ENCODE assay signal across 17 cellular contexts in the genomic region with DNA sequence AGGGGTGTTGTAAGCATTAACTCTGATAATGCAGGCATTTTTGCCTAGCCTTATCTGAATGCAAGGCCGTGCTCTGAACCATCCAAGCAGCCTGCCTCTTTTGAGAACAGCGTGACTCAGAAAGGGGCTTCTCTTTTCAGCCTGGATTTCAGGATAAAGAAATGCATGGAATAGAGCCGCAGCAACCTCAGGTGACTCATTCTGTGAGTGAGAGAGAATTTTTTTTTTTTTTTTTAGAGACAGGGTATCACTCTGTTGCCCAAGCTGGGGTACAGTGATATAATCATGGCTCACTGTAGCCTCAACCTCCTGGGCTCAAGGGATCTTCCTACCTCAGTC. TPM values are rescaled to one million over a fixed set of nuclear protein-coding genes. Genes with fewer than 3 reads are reported as not detected.
DNase-seq lines count a peak whose midpoint lies in the region; ATAC-seq, FAIRE-seq and TF ChIP-seq lines count a peak whose summit lies in the region.
"Had no signal": no experiment of that assay in that cellular context is flagged by ENCODE, and none has a peak within 500 bp of the region (broad histone marks: within the 10 kb centered on the region; RNA-seq: fewer than 3 reads in every experiment).

No MANE protein-coding gene starts in this region.

- peaks cover 2% of the 10 kb centered on the region; the same call in 1 of the 2 replicates for H3K23me2 ChIP-seq in H1 (ENCODE audit: low read depth, low read length)

- FAIRE-seq in H1 (lab: Jason Lieb, UNC): no peak
- FAIRE-seq: GM19239, keratinocyte had no signal

- H3K14ac ChIP-seq in H1 (ENCODE audit: insufficient read length) (no peak overlapping the region), neuronal stem cell (ENCODE audit: low read length) (no peak overlapping the region)

- DNase-seq in ELR (ENCODE audit: low read depth) (peak; percentile 95), PC-9 (no peak), H1 (ENCODE audit: low read depth in 1 of 2, low spot score in 2 of 2) (no peak), neuronal stem cell (ENCODE audit: low spot score) (no peak), KBM-7 (no peak)
- DNase-seq in activated CD4-positive, alpha-beta T cell treated with anti-CD3 and anti-CD28 coated beads for 48 hours: no peak
- DNase-seq: cortex of kidney, NCI-H2081 treated with DMSO at 0.1 percent for 48 hours, NCI-H82 had no signal

- H3K9me2 ChIP-seq in PC-9 (ENCODE audit: insufficient read depth): no peaks in the 10 kb centered on the region; the same call in 1 of the 2 replicates

- TF ChIP-seq EP300 in H1 (IDR thresholded peaks at IDR 0.05; ENCODE audit: borderline replicate concordance in 1 of 2, low read depth in 2 of 2, low read length in 2 of 2): no peak

- no peak overlapping the region for H2BK120ac ChIP-seq in H1 (replicated peaks; ENCODE audit: low read depth, low read length)
- H2BK120ac ChIP-seq in neuronal stem cell (ENCODE audit: low read depth, low read length): no peak overlapping the region

- H3K4me2 ChIP-seq in PC-9 (0 out of 2 replicates have a peak overlapping the region, but pooled peaks have one; percentile 23), H1 (ENCODE audit: insufficient read depth in 1 of 2, low read depth in 2 of 2, low read length in 2 of 2) (no peak overlapping the region), neuronal stem cell (ENCODE audit: insufficient read depth, low read length, poor library complexity, severe bottlenecking) (no peak overlapping the region)
- H3K4me2 ChIP-seq: BLaER1 had no signal

- H2BK15ac ChIP-seq in H1 (ENCODE audit: low read length) (no peak overlapping the region), neuronal stem cell (ENCODE audit: low read length) (no peak overlapping the region)

- no peak for ATAC-seq in GM18505 (IDR thresholded peaks at IDR 0.05; ENCODE audit: unreplicated experiment)
- no peak for ATAC-seq in HG02981 (IDR thresholded peaks at IDR 0.05; ENCODE audit: unreplicated experiment)
- ATAC-seq: activated naive CD4-positive, alpha-beta T cell treated with anti-CD3 and anti-CD28 coated beads, Interleukin-2, amount 50 U/mL, for 72 hours; sciatic nerve had no signal

- no peaks in the 10 kb centered on the region for H3K36me3 ChIP-seq in PC-9 (ENCODE audit: low read depth)
- H3K36me3 ChIP-seq in H1 (ENCODE audit: control insufficient read depth in 2 of 4, insufficient read depth in 4 of 4, low read length in 3 of 4): no peaks in the 10 kb centered on the region
- no peaks in the 10 kb centered on the region for H3K36me3 ChIP-seq in neuronal stem cell (replicated peaks in 1 of 2; ENCODE audit: control insufficient read depth in 2 of 2, insufficient read depth in 2 of 2, low read length in 2 of 2)
- H3K36me3 ChIP-seq: BLaER1 had no signal

- H3K9me3 ChIP-seq in PC-9 (ENCODE audit: insufficient read depth, low read depth) (no peaks in the 10 kb centered on the region), H1 (ENCODE audit: insufficient read depth in 2 of 2, low read depth in 1 of 2, low read length in 1 of 2) (peaks cover 3 to 11% of the 10 kb centered on the region in 2 experiments; a peak in 1 of 4 replicates), neuronal stem cell (replicated peaks in 1 of 2; ENCODE audit: control insufficient read depth in 2 of 2, insufficient read depth in 1 of 2, low read depth in 1 of 2, low read length in 2 of 2) (peaks cover 2 to 3% of the 10 kb centered on the region in 2 donors)

- H4K8ac ChIP-seq in H1 (ENCODE audit: extremely low read depth, insufficient read depth, low read length) (no peak overlapping the region), neuronal stem cell (ENCODE audit: low read depth, low read length) (no peak overlapping the region)

- no peak overlapping the region for H3K27ac ChIP-seq in PC-9
- H3K27ac ChIP-seq in H1 (ENCODE audit: low read depth, low read length): no peak overlapping the region
- H3K27ac ChIP-seq in neuronal stem cell (replicated peaks; ENCODE audit: low read length): peak overlapping the region; percentile 48
- H3K27ac ChIP-seq: BLaER1, VCaP had no signal

- H2AFZ ChIP-seq in PC-9 (no peak overlapping the region), H1 (ENCODE audit: low read length) (peak overlapping the region; percentile 11), neuronal stem cell (ENCODE audit: low read length) (peak overlapping the region; percentile 83)

- H2AK5ac ChIP-seq in H1 (ENCODE audit: low read depth, low read length): no peak overlapping the region
- no peak overlapping the region for H2AK5ac ChIP-seq in neuronal stem cell (ENCODE audit: low read depth, low read length)

- H4K20me1 ChIP-seq in PC-9 (ENCODE audit: insufficient read depth) (no peaks in the 10 kb centered on the region), H1 (replicated peaks in 1 of 2; ENCODE audit: control insufficient read depth in 1 of 2, insufficient read depth in 2 of 2, low read length in 2 of 2) (no peaks in the 10 kb centered on the region)
- H4K20me1 ChIP-seq: BLaER1 had no signal

- TF ChIP-seq POLR2A in H1 (IDR thresholded peaks at IDR 0.05; ENCODE audit: control extremely low read depth in 1 of 2, low read depth in 2 of 2, low read length in 2 of 2) (no peak), GM18505 (IDR thresholded peaks at IDR 0.05; ENCODE audit: borderline replicate concordance, extremely low read depth, insufficient read depth, insufficient read length) (no peak)

- H2BK5ac ChIP-seq in H1 (ENCODE audit: low read depth, low read length) (peak overlapping the region; percentile 60; the same call in 1 of the 2 replicates), neuronal stem cell (ENCODE audit: low read length) (no peak overlapping the region)

- H3K79me2 ChIP-seq in PC-9 (ENCODE audit: low read depth) (no peaks in the 10 kb centered on the region), H1 (ENCODE audit: control insufficient read depth in 1 of 2, insufficient read depth in 2 of 2, low read length in 2 of 2) (no peaks in the 10 kb centered on the region)

- CTCF ChIA-PET in PC-9 (lab: Charles Lee) (no interaction called here), H1 (lab: Charles Lee; ENCODE audit: partially characterized antibody) (interaction anchor here (1.1 to 2.9 kb wide), 2 partner anchors 12 to 49 kb away, joined by 3 to 9 read pairs; no protein-coding TSS in a partner anchor)

- H3K9ac ChIP-seq in H1 (replicated peaks in 1 of 4; ENCODE audit: extremely low read depth in 1 of 4, low read depth in 3 of 4, low read length in 3 of 4) (no peak overlapping the region), neuronal stem cell (ENCODE audit: low read depth, low read length, poor library complexity) (no peak overlapping the region)
- H3K9ac ChIP-seq: BLaER1 had no signal

- H3K23ac ChIP-seq in H1 (ENCODE audit: insufficient read length) (no peak overlapping the region), neuronal stem cell (ENCODE audit: low read depth, low read length, poor library complexity) (no peak overlapping the region)

- no TSS peak for BruUV-seq in PC-9 (replicated peaks; lab: Mats Ljungman, UMichigan)

- in situ Hi-C loops in KBM-7 (cut with MboI; ENCODE audit: low pct_unique_long_range_greater_than_20kb, low sequenced_read_pairs): no loop called here

- H3K4me3 ChIP-seq in PC-9 (no peak overlapping the region), H1 (ENCODE audit: extremely low read depth in 1 of 4, insufficient read depth in 2 of 4, low read depth in 3 of 4, low read length in 4 of 4) (no peak overlapping the region), neuronal stem cell (ENCODE audit: low read length in 2 of 2) (no peak overlapping the region)
- H3K4me3 ChIP-seq: BLaER1 had no signal

- H3K79me1 ChIP-seq in H1 (ENCODE audit: low read depth, low read length): no peaks in the 10 kb centered on the region
- no peaks in the 10 kb centered on the region for H3K79me1 ChIP-seq in neuronal stem cell (ENCODE audit: low read depth, low read length)

- H3K4me1 ChIP-seq in PC-9 (replicated peaks; ENCODE audit: insufficient read depth) (peaks cover 43% of the 10 kb centered on the region), H1 (replicated peaks in 1 of 4; ENCODE audit: control insufficient read depth in 3 of 4, insufficient read depth in 4 of 4, low read length in 3 of 4) (peaks cover 0 to 6% (median 3%) of the 10 kb centered on the region in 4 experiments; a peak in 5 of 7 replicates), neuronal stem cell (ENCODE audit: control insufficient read depth in 2 of 2, insufficient read depth in 1 of 2, low read depth in 1 of 2, low read length in 2 of 2) (peaks cover 7% of the 10 kb centered on the region in 2 donors)

- H3K4ac ChIP-seq in H1 (replicated peaks; ENCODE audit: insufficient read length, low read depth, low read length) (no peak overlapping the region), neuronal stem cell (ENCODE audit: low read length) (no peak overlapping the region)

- no peak overlapping the region for H3K56ac ChIP-seq in H1 (replicated peaks; ENCODE audit: insufficient read length, low read depth, low read length)

- TF ChIP-seq RAD21 in H1 (IDR thresholded peaks at IDR 0.05 in 1 of 2, conservative IDR thresholded peaks at IDR 0.05 in 1 of 2; ENCODE audit: low read depth in 2 of 2, low read length in 2 of 2): no peak

- H3F3A ChIP-seq in PC-9 (ENCODE audit: insufficient read depth, low read depth): no peaks in the 10 kb centered on the region

- H4K91ac ChIP-seq in H1 (replicated peaks; ENCODE audit: insufficient read length, low read length): no peak overlapping the region
- H4K91ac ChIP-seq in neuronal stem cell (ENCODE audit: low read depth, low read length, poor library complexity): no peak overlapping the region

- WGBS in H1 (ENCODE audit: extremely low coverage in 1 of 2, insufficient coverage in 1 of 2, insufficient read length in 1 of 2, insufficient replicate concordance in 2 of 2, low coverage in 1 of 2, low lambda C conversion rate in 2 of 2, missing lambda C conversion rate in 1 of 2), 2 experiments: 63% methylated on average over 3 of the region's 3 CpGs; no CpG with 5 or more reads in 1 of the 2 experiments
- no CpG with 5 or more reads among the region's 3 CpGs for WGBS in neuronal stem cell (ENCODE audit: extremely low coverage in 2 of 2, insufficient read length in 2 of 2, insufficient replicate concordance in 1 of 2), 2 donors

- H2BK12ac ChIP-seq in H1 (ENCODE audit: low read depth, low read length): peak overlapping the region; percentile 96; the same call in 1 of the 2 replicates
- no peak overlapping the region for H2BK12ac ChIP-seq in neuronal stem cell (ENCODE audit: low read length)

- no peak for TF ChIP-seq CTCF in PC-9 (conservative IDR thresholded peaks at IDR 0.05)
- no peak for TF ChIP-seq CTCF in H1 (IDR thresholded peaks at IDR 0.05; ENCODE audit: control extremely low read depth in 1 of 3, insufficient read depth in 1 of 3, low read depth in 1 of 3, low read length in 3 of 3)

- H3K18ac ChIP-seq in H1 (ENCODE audit: extremely low read depth, low read length): no peak overlapping the region
- H3K18ac ChIP-seq in neuronal stem cell (ENCODE audit: low read length): no peak overlapping the region

- H4K5ac ChIP-seq in H1 (ENCODE audit: insufficient read length, low read depth, low read length): no peak overlapping the region

- POLR2A ChIA-PET in PC-9 (lab: Charles Lee; ENCODE audit: unreplicated experiment) (no interaction called here), H1 (lab: Charles Lee; ENCODE audit: partially characterized antibody) (no interaction called here)

- intact Hi-C loops in PC-9 (cut with micrococcal nuclease; ENCODE audit: unreplicated experiment): no loop called here

- H2BK20ac ChIP-seq in H1 (ENCODE audit: low read length): no peak overlapping the region; the same call in 1 of the 2 replicates

- H3K27me3 ChIP-seq in PC-9 (ENCODE audit: insufficient read depth, low read depth): no peaks in the 10 kb centered on the region
- no peaks in the 10 kb centered on the region; a peak in 1 of 7 replicates for H3K27me3 ChIP-seq in H1 (replicated peaks in 1 of 4; ENCODE audit: control insufficient read depth in 3 of 4, extremely low read depth in 1 of 4, insufficient read depth in 3 of 4, low read length in 3 of 4)
- peaks cover 0 to 7% (median 0%) of the 10 kb centered on the region in 3 experiments for H3K27me3 ChIP-seq in neuronal stem cell (ENCODE audit: control insufficient read depth in 3 of 3, insufficient read depth in 3 of 3, low read depth in 1 of 3, low read length in 3 of 3)
- H3K27me3 ChIP-seq: BLaER1 had no signal

RNA-seq across cellular contexts. Expression of gene PDE8A, which starts 20.6 kb away (rescaled TPM):
- 38.8 and 47.3 TPM in 2 replicates for total RNA-seq in PC-9 (2021)
- 4.5 and 6.9 TPM in 2 replicates for total RNA-seq in H1 (2021; fragmentation: NEBNext Ultra II Directional; extraction: Animal tissue kit (Norgen Biotek cat#: 25700))
- polyA plus RNA-seq in H1 (2011; rRNA removed): 4.8 and 7.8 TPM in 2 replicates
- 7.7 TPM for polyA plus RNA-seq in H1 (2011; cell fraction: cytosol; rRNA removed)
- 15.3 TPM for polyA plus RNA-seq in H1 (2011; cell fraction: nucleus; rRNA removed)
- polyA plus RNA-seq in H1 (2012, experiment 1 of 2): 4.7 to 7.4 TPM (median 6.0 TPM) in 4 replicates
- 0.47 TPM for polyA plus RNA-seq in H1 (2012, experiment 2 of 2)
- polyA plus RNA-seq in H1 (2013, experiment 1 of 2): 4.1 TPM
- 4.0 TPM for polyA plus RNA-seq in H1 (2013, experiment 2 of 2)
- 14.4 and 15.1 TPM in 2 replicates for polyA minus RNA-seq in H1 (2011; rRNA and poly(A)+ RNA removed)
- 5.7 TPM for polyA minus RNA-seq in H1 (2011; cell fraction: cytosol; rRNA and poly(A)+ RNA removed)
- 35.1 TPM for polyA minus RNA-seq in H1 (2011; cell fraction: nucleus; rRNA and poly(A)+ RNA removed)
- polyA plus RNA-seq in neuronal stem cell (2013, experiment 1 of 2): 2.8 TPM
- 3.8 TPM for polyA plus RNA-seq in neuronal stem cell (2013, experiment 2 of 2)
